In genomic region chr9:94490465-94490864, GRCh38 we compare ENCODE assay signal across 24 cellular contexts.
DNase-seq lines count a peak whose midpoint lies in the region; ATAC-seq and TF ChIP-seq lines count a peak whose summit lies in the region.
"Had no signal": no experiment of that assay in that cellular context is flagged by ENCODE, and none has a peak within 500 bp of the region (broad histone marks: within the 10 kb centered on the region; RNA-seq: fewer than 3 reads in every experiment).

No MANE protein-coding gene starts in this region.

- TF ChIP-seq CTCF in choroid plexus epithelial cell (conservative IDR thresholded peaks at IDR 0.05; ENCODE audit: low read depth, low read length) (no peak), liver (IDR thresholded peaks at IDR 0.05; ENCODE audit: low read depth, low read length, missing input control) (no peak)

- no peak overlapping the region for H3K9ac ChIP-seq in liver (ENCODE audit: low read depth in 1 of 2, low read length in 2 of 2)

- H3K4me1 ChIP-seq in liver (ENCODE audit: control insufficient read depth in 4 of 4, insufficient read depth in 4 of 4, low read length in 3 of 4): no peaks in the 10 kb centered on the region
- H3K4me1 ChIP-seq: adrenal gland, esophagus muscularis mucosa, prostate gland, thyroid gland had no signal

- DNase-seq in EL (peak; percentile 8), MV-4-11 (lab: John Stamatoyannopoulos, UW) (peak; percentile 4), choroid plexus epithelial cell (ENCODE audit: low read depth) (peak; percentile 21), DMS 273 (lab: John Stamatoyannopoulos, UW; ENCODE audit: unreplicated experiment) (no peak)
- DNase-seq: activated CD4-positive, alpha-beta T cell treated with anti-CD3 and anti-CD28 coated beads, Interleukin-2, amount 50 U/mL, for 1 hour; activated CD8-positive, alpha-beta memory T cell treated with anti-CD3 and anti-CD28 coated beads, Interleukin-2, amount 50 U/mL, for 4 hours; activated gamma-delta T cell; adrenal gland; CD4-positive, CD25-positive, alpha-beta regulatory T cell; central memory CD4-positive, alpha-beta T cell; H7; NCI-H1417 treated with DMSO at 0.1 percent for 48 hours; SIG-M5; stimulated activated CD4-positive, alpha-beta T cell treated with anti-CD3 and anti-CD28 coated beads, Interleukin-4, amount 100 ng/mL, for 1 hour; stimulated activated naive CD8-positive, alpha-beta T cell treated with anti-CD3 and anti-CD28 coated beads, Interleukin-15, Interleukin-2, amounts not matched to agents 100 U/mL and 50 U/mL, for 24 hours; thyroid gland had no signal

- H3K27me3 ChIP-seq in liver (ENCODE audit: control insufficient read depth in 4 of 4, insufficient read depth in 4 of 4, low read length in 3 of 4): no peaks in the 10 kb centered on the region
- H3K27me3 ChIP-seq: adrenal gland, thyroid gland had no signal

- H3K9me3 ChIP-seq in liver (ENCODE audit: control insufficient read depth in 4 of 4, low read length in 3 of 4): no peaks in the 10 kb centered on the region
- H3K9me3 ChIP-seq: adrenal gland, esophagus muscularis mucosa, prostate gland, thyroid gland had no signal

- WGBS in liver: 69% methylated on average over 1 of the region's 1 CpG

- H3K27ac ChIP-seq in liver (ENCODE audit: low read depth in 1 of 2, low read length in 2 of 2): no peak overlapping the region
- H3K27ac ChIP-seq: adrenal gland, esophagus muscularis mucosa, prostate gland, skin epidermis, thyroid gland had no signal

- no peak for TF ChIP-seq RAD21 in liver (IDR thresholded peaks at IDR 0.05)

- peaks cover 0 to 4% (median 2%) of the 10 kb centered on the region in 4 donors for H3K36me3 ChIP-seq in liver (ENCODE audit: control insufficient read depth in 4 of 4, insufficient read depth in 3 of 4, low read depth in 1 of 4, low read length in 3 of 4)
- H3K36me3 ChIP-seq: adrenal gland, esophagus muscularis mucosa, prostate gland, thyroid gland had no signal

- ATAC-seq in HG03457 (IDR thresholded peaks at IDR 0.05; ENCODE audit: unreplicated experiment): no peak
- ATAC-seq in HG03175 (IDR thresholded peaks at IDR 0.05; ENCODE audit: unreplicated experiment): no peak
- ATAC-seq in HG03442 (IDR thresholded peaks at IDR 0.05; ENCODE audit: unreplicated experiment): no peak
- ATAC-seq: left lobe of liver; stimulated activated naive CD8-positive, alpha-beta T cell treated with anti-CD3 and anti-CD28 coated beads, Interleukin-15, Interleukin-2, amounts not matched to agents 100 U/mL and 50 U/mL, for 24 hours had no signal

- H3K4me3 ChIP-seq in choroid plexus epithelial cell (ENCODE audit: low read depth, low read length) (no peak overlapping the region), liver (ENCODE audit: low read depth in 1 of 3, low read length in 3 of 3) (no peak overlapping the region)
- H3K4me3 ChIP-seq: adrenal gland, esophagus muscularis mucosa, prostate gland, skin epidermis, thyroid gland had no signal

TF ChIP-seq in liver, 16 proteins besides CTCF, POLR2A, EP300 and RAD21:
- TF ChIP-seq FOXA1 (IDR thresholded peaks at IDR 0.05) (no peak), GABPA (IDR thresholded peaks at IDR 0.05 in 1 of 2, conservative IDR thresholded peaks at IDR 0.05 in 1 of 2) (no peak), ATF3 (IDR thresholded peaks at IDR 0.05) (no peak), FOXA2 (IDR thresholded peaks at IDR 0.05) (no peak), JUND (IDR thresholded peaks at IDR 0.05) (no peak)
- TF ChIP-seq, protein P1, sequence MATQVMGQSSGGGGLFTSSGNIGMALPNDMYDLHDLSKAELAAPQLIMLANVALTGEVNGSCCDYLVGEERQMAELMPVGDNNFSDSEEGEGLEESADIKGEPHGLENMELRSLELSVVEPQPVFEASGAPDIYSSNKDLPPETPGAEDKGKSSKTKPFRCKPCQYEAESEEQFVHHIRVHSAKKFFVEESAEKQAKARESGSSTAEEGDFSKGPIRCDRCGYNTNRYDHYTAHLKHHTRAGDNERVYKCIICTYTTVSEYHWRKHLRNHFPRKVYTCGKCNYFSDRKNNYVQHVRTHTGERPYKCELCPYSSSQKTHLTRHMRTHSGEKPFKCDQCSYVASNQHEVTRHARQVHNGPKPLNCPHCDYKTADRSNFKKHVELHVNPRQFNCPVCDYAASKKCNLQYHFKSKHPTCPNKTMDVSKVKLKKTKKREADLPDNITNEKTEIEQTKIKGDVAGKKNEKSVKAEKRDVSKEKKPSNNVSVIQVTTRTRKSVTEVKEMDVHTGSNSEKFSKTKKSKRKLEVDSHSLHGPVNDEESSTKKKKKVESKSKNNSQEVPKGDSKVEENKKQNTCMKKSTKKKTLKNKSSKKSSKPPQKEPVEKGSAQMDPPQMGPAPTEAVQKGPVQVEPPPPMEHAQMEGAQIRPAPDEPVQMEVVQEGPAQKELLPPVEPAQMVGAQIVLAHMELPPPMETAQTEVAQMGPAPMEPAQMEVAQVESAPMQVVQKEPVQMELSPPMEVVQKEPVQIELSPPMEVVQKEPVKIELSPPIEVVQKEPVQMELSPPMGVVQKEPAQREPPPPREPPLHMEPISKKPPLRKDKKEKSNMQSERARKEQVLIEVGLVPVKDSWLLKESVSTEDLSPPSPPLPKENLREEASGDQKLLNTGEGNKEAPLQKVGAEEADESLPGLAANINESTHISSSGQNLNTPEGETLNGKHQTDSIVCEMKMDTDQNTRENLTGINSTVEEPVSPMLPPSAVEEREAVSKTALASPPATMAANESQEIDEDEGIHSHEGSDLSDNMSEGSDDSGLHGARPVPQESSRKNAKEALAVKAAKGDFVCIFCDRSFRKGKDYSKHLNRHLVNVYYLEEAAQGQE (IDR thresholded peaks at IDR 0.05): peak; percentile 33
- TF ChIP-seq, protein P2, sequence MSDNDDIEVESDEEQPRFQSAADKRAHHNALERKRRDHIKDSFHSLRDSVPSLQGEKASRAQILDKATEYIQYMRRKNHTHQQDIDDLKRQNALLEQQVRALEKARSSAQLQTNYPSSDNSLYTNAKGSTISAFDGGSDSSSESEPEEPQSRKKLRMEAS (IDR thresholded peaks at IDR 0.05): no peak
TF ChIP-seq in liver: peak in this region for 1.
